Comparison of ENCODE assay signal across 16 cellular contexts in genomic region chr5:136006767-136007251, GRCh38. TPM values are rescaled to one million over a fixed set of nuclear protein-coding genes. Genes with fewer than 3 reads are reported as not detected.
A peak's percentile ranks its signal among the peaks of the same experiment; 100 is the strongest.
DNase-seq lines count a peak whose midpoint lies in the region; ATAC-seq, FAIRE-seq and TF ChIP-seq lines count a peak whose summit lies in the region.
"Had no signal": no experiment of that assay in that cellular context is flagged by ENCODE, and none has a peak within 500 bp of the region (broad histone marks: within the 10 kb centered on the region; RNA-seq: fewer than 3 reads in every experiment).

No MANE protein-coding gene starts in this region.

- no peak for TF ChIP-seq EP300 in suprapubic skin (IDR thresholded peaks at IDR 0.05)

- H2AFZ ChIP-seq in astrocyte (ENCODE audit: low read depth, low read length) (no peak overlapping the region), hepatocyte (no peak overlapping the region)

- H3K4me3 Mint-ChIP-seq in HFFc6 (peak overlapping the region; percentile 68), astrocyte (ENCODE audit: unreplicated experiment) (no peak overlapping the region)
- H3K4me3 Mint-ChIP-seq: activated CD8-positive, alpha-beta T cell treated with anti-CD3 and anti-CD28 coated beads for 36 hours; activated naive CD4-positive, alpha-beta T cell treated with anti-CD3 and anti-CD28 coated beads, Interleukin-2, amount 50 U/mL, for 24 hours; immature natural killer cell; T-cell had no signal

- no peak overlapping the region for H3K4me3 ChIP-seq in astrocyte (ENCODE audit: insufficient read depth, low read depth, low read length)
- H3K4me3 ChIP-seq in hepatocyte, result no peak overlapping the region
- no peak overlapping the region for H3K4me3 ChIP-seq in suprapubic skin
- H3K4me3 ChIP-seq: thyroid gland had no signal

- no peaks in the 10 kb centered on the region for H3K9me3 ChIP-seq in astrocyte (ENCODE audit: insufficient read depth, low read depth, low read length)
- H3K9me3 ChIP-seq in hepatocyte (ENCODE audit: low read depth), result no peaks in the 10 kb centered on the region
- no peaks in the 10 kb centered on the region for H3K9me3 ChIP-seq in suprapubic skin
- H3K9me3 ChIP-seq: thyroid gland had no signal

- H3K36me3 Mint-ChIP-seq in HFFc6 (ENCODE audit: low read depth) (no peaks in the 10 kb centered on the region), astrocyte (ENCODE audit: low read depth, unreplicated experiment) (no peaks in the 10 kb centered on the region)
- H3K36me3 Mint-ChIP-seq: activated naive CD4-positive, alpha-beta T cell treated with anti-CD3 and anti-CD28 coated beads, Interleukin-2, amount 50 U/mL, for 24 hours; immature natural killer cell; T-cell had no signal

- H3K27ac ChIP-seq in astrocyte (ENCODE audit: low read depth, low read length) (peak overlapping the region; percentile 98), hepatocyte (peak overlapping the region; percentile 34), suprapubic skin (peak overlapping the region; percentile 69)

- no peaks in the 10 kb centered on the region for H3K36me3 ChIP-seq in astrocyte (ENCODE audit: insufficient read depth, low read length)
- no peaks in the 10 kb centered on the region for H3K36me3 ChIP-seq in hepatocyte (replicated peaks; ENCODE audit: insufficient read depth, low read depth)
- no peaks in the 10 kb centered on the region for H3K36me3 ChIP-seq in suprapubic skin
- H3K36me3 ChIP-seq: thyroid gland had no signal

- H3K9ac ChIP-seq in astrocyte (ENCODE audit: low read length), result peak overlapping the region; percentile 87

- TF ChIP-seq CTCF in HFFc6 (IDR thresholded peaks at IDR 0.05) (no peak), astrocyte (IDR thresholded peaks at IDR 0.05; ENCODE audit: insufficient read depth, low read depth, low read length) (no peak), hepatocyte (IDR thresholded peaks at IDR 0.05; ENCODE audit: poor library complexity) (no peak), suprapubic skin (IDR thresholded peaks at IDR 0.05) (no peak)

- no peaks in the 10 kb centered on the region for H3K79me2 ChIP-seq in astrocyte (ENCODE audit: insufficient read depth, low read length)
- no peaks in the 10 kb centered on the region for H3K79me2 ChIP-seq in hepatocyte

- H4K20me1 ChIP-seq in astrocyte (ENCODE audit: insufficient read depth, low read length) (no peaks in the 10 kb centered on the region), hepatocyte (ENCODE audit: insufficient read depth, poor library complexity, severe bottlenecking) (no peaks in the 10 kb centered on the region)

- no peaks in the 10 kb centered on the region for H3K9me3 Mint-ChIP-seq in HFFc6
- peaks cover 4% of the 10 kb centered on the region for H3K9me3 Mint-ChIP-seq in astrocyte (ENCODE audit: unreplicated experiment)
- H3K9me3 Mint-ChIP-seq: activated CD8-positive, alpha-beta T cell treated with anti-CD3 and anti-CD28 coated beads for 36 hours; activated naive CD4-positive, alpha-beta T cell treated with anti-CD3 and anti-CD28 coated beads, Interleukin-2, amount 50 U/mL, for 24 hours; immature natural killer cell; T-cell had no signal

- H3K4me2 ChIP-seq in astrocyte (ENCODE audit: low read length) (peak overlapping the region; percentile 56), hepatocyte (no peak overlapping the region)

- no peak for TF ChIP-seq POLR2A in suprapubic skin (IDR thresholded peaks at IDR 0.05)

- H3K4me1 ChIP-seq in astrocyte (ENCODE audit: insufficient read depth, low read length) (peaks cover 42% of the 10 kb centered on the region), hepatocyte (ENCODE audit: insufficient read depth) (peaks cover 11% of the 10 kb centered on the region), suprapubic skin (peaks cover 15% of the 10 kb centered on the region)

- H3K9me2 ChIP-seq in hepatocyte (replicated peaks; ENCODE audit: insufficient read depth), result no peaks in the 10 kb centered on the region

- peak; percentile 94 for DNase-seq in HFFc6
- peak; percentile 98 for DNase-seq in astrocyte (ENCODE audit: low read depth)
- no peak for DNase-seq in hepatocyte (ENCODE audit: low spot score)
- no peak for DNase-seq in suprapubic skin (ENCODE audit: low spot score in 2 of 2)
- DNase-seq in effector CD8-positive, alpha-beta T cell (lab: John Stamatoyannopoulos, UW), result no peak
- no peak for DNase-seq in HTR-8/SVneo (ENCODE audit: insufficient read length, low spot score)
- DNase-seq: activated CD8-positive, alpha-beta T cell treated with anti-CD3 and anti-CD28 coated beads for 36 hours; effector memory CD4-positive, alpha-beta T cell; GOT3; immature natural killer cell; NCI-H774; T-cell; thyroid gland had no signal

- H3K27me3 Mint-ChIP-seq in HFFc6 (ENCODE audit: insufficient read depth) (no peaks in the 10 kb centered on the region), astrocyte (ENCODE audit: low read depth, unreplicated experiment) (no peaks in the 10 kb centered on the region)

- peak overlapping the region; percentile 91 for H3K27ac Mint-ChIP-seq in HFFc6
- H3K27ac Mint-ChIP-seq in astrocyte (ENCODE audit: unreplicated experiment), result peak overlapping the region; percentile 92
- H3K27ac Mint-ChIP-seq: activated CD8-positive, alpha-beta T cell treated with anti-CD3 and anti-CD28 coated beads for 36 hours; activated naive CD4-positive, alpha-beta T cell treated with anti-CD3 and anti-CD28 coated beads, Interleukin-2, amount 50 U/mL, for 24 hours; immature natural killer cell; T-cell had no signal

- WGBS in hepatocyte (ENCODE audit: low lambda C conversion rate, missing lambda C conversion rate), result 88% methylated on average over 7 of the region's 7 CpGs
- 88% methylated on average over 7 of the region's 7 CpGs for WGBS in suprapubic skin

- H3K27me3 ChIP-seq in astrocyte (ENCODE audit: insufficient read depth, low read length) (no peaks in the 10 kb centered on the region), hepatocyte (no peaks in the 10 kb centered on the region), suprapubic skin (no peaks in the 10 kb centered on the region)
- H3K27me3 ChIP-seq: thyroid gland had no signal

- no peak for ATAC-seq in GM21515 (IDR thresholded peaks at IDR 0.05; ENCODE audit: unreplicated experiment)
- ATAC-seq in GM18868 (IDR thresholded peaks at IDR 0.05; ENCODE audit: unreplicated experiment), result no peak
- ATAC-seq: activated CD8-positive, alpha-beta T cell treated with anti-CD3 and anti-CD28 coated beads for 36 hours; T-cell had no signal

- FAIRE-seq in astrocyte (lab: Jason Lieb, UNC), result peak; percentile 99
- FAIRE-seq in HTR-8/SVneo (lab: Jason Lieb, UNC), result no peak

- peaks cover 67% of the 10 kb centered on the region for H3K4me1 Mint-ChIP-seq in HFFc6 (ENCODE audit: low read depth)
- H3K4me1 Mint-ChIP-seq in astrocyte (ENCODE audit: low read depth, unreplicated experiment), result peaks cover 49% of the 10 kb centered on the region
- H3K4me1 Mint-ChIP-seq: activated naive CD4-positive, alpha-beta T cell treated with anti-CD3 and anti-CD28 coated beads, Interleukin-2, amount 50 U/mL, for 24 hours; immature natural killer cell had no signal

RNA-seq across cellular contexts. Expression of gene TGFBI, which starts 22.0 kb away (rescaled TPM):
- 100 to 1,000 TPM; 529 to 911 (median 784) TPM for total RNA-seq in HFFc6 (2021; fragmentation: NEBNext Ultra II Directional; extraction: Animal tissue kit (Norgen Biotek cat#: 25700))
- total RNA-seq in astrocyte, result 1,145 and 1,862 TPM in 2 replicates
- total RNA-seq in hepatocyte, result 316 and 401 TPM in 2 replicates
- 396 and 509 TPM in 2 replicates for polyA plus RNA-seq in hepatocyte
- total RNA-seq in suprapubic skin, result 100 to 1,000 TPM; 300 to 719 (median 389) TPM
- total RNA-seq: activated CD8-positive, alpha-beta T cell treated with anti-CD3 and anti-CD28 coated beads for 36 hours had no signal

RNA-seq across cellular contexts. Expression of gene LECT2, which starts 52.0 kb away (rescaled TPM):
- total RNA-seq in HFFc6 (2021; fragmentation: NEBNext Ultra II Directional; extraction: Animal tissue kit (Norgen Biotek cat#: 25700)), result not detected
- not detected in 2 replicates for total RNA-seq in astrocyte
- total RNA-seq in hepatocyte, result 25.0 and 29.6 TPM in 2 replicates
- 6.3 and 12.3 TPM in 2 replicates for polyA plus RNA-seq in hepatocyte
- not detected for total RNA-seq in suprapubic skin
- total RNA-seq: activated CD8-positive, alpha-beta T cell treated with anti-CD3 and anti-CD28 coated beads for 36 hours; T-cell; thyroid gland had no signal
- polyA plus RNA-seq: immature natural killer cell had no signal

Comparison
In these comparisons a context has a peak if more than half of its experiments do, and no peak if none do; other contexts are left out.
1. DNase-seq: peak in HFFc6 (single experiment) and astrocyte (single experiment); none in hepatocyte (single experiment), suprapubic skin (0 of 2), effector CD8-positive, alpha-beta T cell (single experiment) and HTR-8/SVneo (single experiment).
2. H3K27ac ChIP-seq: peak in every context shown above with its lines; median percentile 98 in astrocyte; 69 in suprapubic skin; 34 in hepatocyte.
3. RNA of gene LECT2, which starts 52.0 kb away (total RNA-seq): 25.0 to 29.6 TPM in hepatocyte; not detected in HFFc6, not detected in astrocyte and not detected in suprapubic skin; every median in the first group is over 10 times any median in the second.